Comparison of ENCODE assay signal across 22 cellular contexts in genomic region chr4:85419103-85419502, GRCh38. TPM values are rescaled to one million over a fixed set of nuclear protein-coding genes. Genes with fewer than 3 reads are reported as not detected.
"Had no signal": no experiment of that assay in that cellular context is flagged by ENCODE, and none has a peak within 500 bp of the region (broad histone marks: within the 10 kb centered on the region; RNA-seq: fewer than 3 reads in every experiment).

No MANE protein-coding gene starts in this region.

- H3K4me1 ChIP-seq: adrenal gland, ascending aorta, left ventricle myocardium inferior, upper lobe of right lung had no signal

- H3K9me3 ChIP-seq: adrenal gland, ascending aorta, heart right ventricle, left ventricle myocardium inferior, right atrium auricular region, upper lobe of right lung had no signal

- ATAC-seq: activated CD4-positive, alpha-beta T cell treated with anti-CD3 and anti-CD28 coated beads for 36 hours; activated T-cell treated with anti-CD3 and anti-CD28 coated beads, Interleukin-2, amount 50 U/mL, for 4 hours; heart right ventricle; naive thymus-derived CD8-positive, alpha-beta T cell; stimulated activated naive CD8-positive, alpha-beta T cell treated with anti-CD3 and anti-CD28 coated beads, Interleukin-15, Interleukin-2, amounts not matched to agents 100 U/mL and 50 U/mL, for 24 hours; T-helper 17 cell had no signal

- DNase-seq: activated B cell treated with CpG ODN at 0.5 μM for 24 hours; activated CD4-positive, alpha-beta T cell treated with anti-CD3 and anti-CD28 coated beads for 36 hours; activated CD4-positive, alpha-beta T cell treated with anti-CD3 and anti-CD28 coated beads, Interleukin-2, amount 50 U/mL, for 4 hours; activated CD8-positive, alpha-beta memory T cell treated with anti-CD3 and anti-CD28 coated beads, Interleukin-2, amount 50 U/mL, for 48 hours; activated naive CD4-positive, alpha-beta T cell; activated T-cell treated with anti-CD3 and anti-CD28 coated beads, Interleukin-2, amount 50 U/mL, for 4 hours; adrenal gland; dorsolateral prefrontal cortex; endodermal cell; heart right ventricle; left ventricle myocardium inferior; naive thymus-derived CD8-positive, alpha-beta T cell; stimulated activated CD4-positive, alpha-beta T cell treated with anti-CD3 and anti-CD28 coated beads, Interleukin-12 subunit alpha, Interleukin-12 subunit beta, amount 100 ng/mL, for 4 hours; stimulated activated CD4-positive, alpha-beta T cell treated with anti-CD3 and anti-CD28 coated beads, Interleukin-4, amount 100 ng/mL, for 4 hours; stimulated activated naive CD8-positive, alpha-beta T cell treated with anti-CD3 and anti-CD28 coated beads, Interleukin-15, Interleukin-2, amounts not matched to agents 100 U/mL and 50 U/mL, for 24 hours; T-helper 17 cell; upper lobe of right lung had no signal

- H3K36me3 ChIP-seq: adrenal gland, ascending aorta, heart right ventricle, left ventricle myocardium inferior, right atrium auricular region, upper lobe of right lung had no signal

- H3K27me3 ChIP-seq: adrenal gland, ascending aorta, dorsolateral prefrontal cortex, heart right ventricle, right atrium auricular region, upper lobe of right lung had no signal

- H3K4me3 ChIP-seq: adrenal gland, ascending aorta, dorsolateral prefrontal cortex, heart right ventricle, left ventricle myocardium inferior, right atrium auricular region, upper lobe of right lung had no signal

- H3K27ac ChIP-seq: adrenal gland, ascending aorta, dorsolateral prefrontal cortex, epithelial cell of prostate, heart right ventricle, left ventricle myocardium inferior, right atrium auricular region, upper lobe of right lung had no signal

RNA-seq across cellular contexts. Expression of gene ARHGAP24, which starts 55.8 kb away (rescaled TPM):
- total RNA-seq: activated CD4-positive, alpha-beta T cell treated with anti-CD3 and anti-CD28 coated beads for 36 hours; activated CD8-positive, alpha-beta memory T cell treated with anti-CD3 and anti-CD28 coated beads for 36 hours; activated T-helper 2 cell treated with anti-CD3 and anti-CD28 coated beads, Interferon-gamma antibody, Interleukin-2, Interleukin-4, amounts not matched to agents 10 μg/mL and 5 μg/mL and 100 μg/mL, durations not matched to agents 14 hours and 24 hours and 36 hours had no signal
- polyA plus RNA-seq: naive thymus-derived CD8-positive, alpha-beta T cell had no signal
